Comparison of ENCODE assay signal across 33 cellular contexts in the genomic region with DNA sequence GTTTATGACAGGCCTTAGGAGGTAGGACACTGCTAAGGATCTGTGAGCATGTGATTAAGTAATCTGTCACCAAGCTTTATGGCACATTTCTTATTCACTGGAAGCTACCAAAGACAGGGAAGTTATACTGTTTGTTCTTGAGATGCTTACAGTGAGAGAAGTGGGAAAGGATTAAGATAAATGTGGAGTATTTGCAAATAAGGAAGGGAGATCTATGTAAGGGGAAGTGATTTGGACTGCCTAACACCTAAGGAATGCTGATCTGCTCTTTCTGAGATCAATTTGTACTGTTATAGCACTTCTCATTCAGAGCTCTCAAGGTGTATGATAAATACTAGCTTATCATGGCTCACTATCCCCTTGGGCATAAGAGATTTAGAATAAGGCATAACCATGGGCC.
"Had no signal": no experiment of that assay in that cellular context is flagged by ENCODE, and none has a peak within 500 bp of the region (broad histone marks: within the 10 kb centered on the region; RNA-seq: fewer than 3 reads in every experiment).

No MANE protein-coding gene starts in this region.

- DNase-seq: Karpas-422, Kasumi-1, KG1, MG63, MM.1S, MV-4-11, NCI-H1048, NCI-H1092, NCI-H1092 treated with DMSO at 0.1 percent for 48 hours, NCI-H1105, NCI-H1417, NCI-H1417 treated with DMSO at 0.1 percent for 48 hours, NCI-H1436, NCI-H1436 treated with DMSO at 0.1 percent for 48 hours, NCI-H146, NCI-H1694, NCI-H1694 treated with DMSO at 0.1 percent for 48 hours, NCI-H187, NCI-H187 treated with DMSO at 0.1 percent for 48 hours, NCI-H1930, NCI-H2029, NCI-H2029 treated with DMSO at 0.1 percent for 48 hours, NCI-H2081, NCI-H2081 treated with DMSO at 0.1 percent for 48 hours, NCI-H2171, NCI-H2171 treated with DMSO at 0.1 percent for 48 hours, NCI-H2227 treated with DMSO at 0.1 percent for 48 hours, NCI-H226, NCI-H345, NCI-H446, NCI-H446 treated with DMSO at 0.1 percent for 48 hours, NCI-H510A had no signal

- H3K4me3 ChIP-seq: MG63 had no signal

- H3K36me3 ChIP-seq: MG63 had no signal

- H3K27me3 ChIP-seq: MG63 had no signal

- H3K9me3 ChIP-seq: MG63 had no signal

- H3K27ac ChIP-seq: KMS-11 had no signal
